Comparison of ENCODE assay signal across 12 cellular contexts in the genomic region with DNA sequence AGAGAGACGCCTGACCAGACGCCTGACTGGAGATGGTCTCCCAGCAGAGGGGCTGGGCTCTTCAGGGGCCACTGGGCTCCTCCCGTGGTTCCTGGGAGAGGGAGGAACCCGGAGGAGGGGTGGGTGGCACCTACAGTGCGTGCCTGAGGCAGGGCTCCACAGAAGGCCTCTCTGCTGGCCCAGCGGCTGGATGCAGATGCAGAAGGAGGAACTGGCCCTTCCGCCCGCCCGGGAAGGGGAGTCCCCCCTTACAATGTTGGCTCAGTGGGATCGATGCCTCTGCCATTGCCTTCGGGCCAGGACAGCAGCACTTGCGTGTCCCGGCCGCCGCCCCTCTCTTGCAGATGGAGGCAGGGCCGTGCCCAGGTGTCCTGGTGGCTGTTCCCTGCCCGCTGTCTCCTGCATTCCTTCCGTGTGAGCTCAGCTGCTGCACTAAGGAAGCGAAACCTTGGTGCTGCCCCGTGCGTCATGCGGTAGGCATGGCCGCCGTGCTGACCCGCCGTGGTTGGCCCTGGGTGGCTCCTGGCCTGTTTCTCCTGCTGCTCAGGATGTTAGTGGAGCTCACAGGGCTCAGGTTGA. TPM values are rescaled to one million over a fixed set of nuclear protein-coding genes. Genes with fewer than 3 reads are reported as not detected.
DNase-seq lines count a peak whose midpoint lies in the region; ATAC-seq, FAIRE-seq and TF ChIP-seq lines count a peak whose summit lies in the region.
"Had no signal": no experiment of that assay in that cellular context is flagged by ENCODE, and none has a peak within 500 bp of the region (broad histone marks: within the 10 kb centered on the region; RNA-seq: fewer than 3 reads in every experiment).

No MANE protein-coding gene starts in this region.

- H3K36me3 Mint-ChIP-seq in activated T-cell treated with anti-CD3 and anti-CD28 coated beads, Interleukin-2, amount 50 U/mL, for 4 hours (ENCODE audit: insufficient read depth), result no peaks in the 10 kb centered on the region

- ATAC-seq in SK-N-SH treated with all-trans-retinoic acid at 6 μM for 48 hours (peak; percentile 42), Right ventricle myocardium superior (ENCODE audit: poor library complexity) (peak; percentile 29), GM21515 (IDR thresholded peaks at IDR 0.05; ENCODE audit: unreplicated experiment) (no peak), HG03520 (IDR thresholded peaks at IDR 0.05; ENCODE audit: unreplicated experiment) (no peak)
- no peak for ATAC-seq in activated T-cell treated with anti-CD3 and anti-CD28 coated beads, Interleukin-2, amount 50 U/mL, for 4 hours
- ATAC-seq: GM23338 had no signal

- intact Hi-C loops in Right ventricle myocardium superior (cut with DNase I), result no loop called here

- TF ChIP-seq POLR2A in GM12891 (IDR thresholded peaks at IDR 0.05; ENCODE audit: low read depth, low read length), result no peak

- no peaks in the 10 kb centered on the region for H3K9me3 Mint-ChIP-seq in activated T-cell treated with anti-CD3 and anti-CD28 coated beads, Interleukin-2, amount 50 U/mL, for 4 hours
- H3K9me3 Mint-ChIP-seq: activated CD8-positive, alpha-beta T cell treated with anti-CD3 and anti-CD28 coated beads for 36 hours; GM23338 had no signal

- no peak overlapping the region for H3K4me3 Mint-ChIP-seq in activated T-cell treated with anti-CD3 and anti-CD28 coated beads, Interleukin-2, amount 50 U/mL, for 4 hours
- H3K4me3 Mint-ChIP-seq: GM23338 had no signal

- DNase-seq in GM12891 (ENCODE audit: insufficient read length, low spot score), result no peak
- DNase-seq in Right ventricle myocardium superior, result peak; percentile 75
- peak; percentile 82 for DNase-seq in renal cortical epithelial cell (ENCODE audit: low read depth)
- DNase-seq in AG08395 (ENCODE audit: low spot score), result no peak
- DNase-seq in activated T-cell treated with anti-CD3 and anti-CD28 coated beads, Interleukin-2, amount 50 U/mL, for 4 hours, result no peak
- DNase-seq: NCI-H146 had no signal

- FAIRE-seq in GM12891 (lab: Jason Lieb, UNC), result peak; percentile 83

- H3K4me1 Mint-ChIP-seq in activated T-cell treated with anti-CD3 and anti-CD28 coated beads, Interleukin-2, amount 50 U/mL, for 4 hours (ENCODE audit: low read depth), result peaks cover 7% of the 10 kb centered on the region

- H3K27me3 Mint-ChIP-seq in activated T-cell treated with anti-CD3 and anti-CD28 coated beads, Interleukin-2, amount 50 U/mL, for 4 hours (ENCODE audit: low read depth), result peaks cover 2% of the 10 kb centered on the region
- H3K27me3 Mint-ChIP-seq: activated CD8-positive, alpha-beta T cell treated with anti-CD3 and anti-CD28 coated beads for 36 hours; progenitor cell of endocrine pancreas had no signal

TF ChIP-seq in GM12891, 5 proteins besides CTCF, POLR2A, EP300 and RAD21:
- no peak for TF ChIP-seq POU2F2 (IDR thresholded peaks at IDR 0.05; ENCODE audit: low read depth, low read length)
- peak; percentile 88 for TF ChIP-seq SPI1 (IDR thresholded peaks at IDR 0.05; ENCODE audit: low read depth, low read length)
- no peak for TF ChIP-seq PAX5 (IDR thresholded peaks at IDR 0.05; ENCODE audit: insufficient read depth, low read length, severe bottlenecking)
- TF ChIP-seq TAF1 (IDR thresholded peaks at IDR 0.05; ENCODE audit: low read depth, low read length), result no peak

TF ChIP-seq in SK-N-SH treated with all-trans-retinoic acid at 6 μM for 48 hours, 23 proteins besides CTCF, POLR2A, EP300 and RAD21:
- TF ChIP-seq BACH2 (CRISPR knock-in tag; IDR thresholded peaks at IDR 0.05; ENCODE audit: borderline replicate concordance) (no peak), TCF4 (CRISPR knock-in tag; IDR thresholded peaks at IDR 0.05; ENCODE audit: borderline replicate concordance) (no peak), ZFP3 (CRISPR knock-in tag; IDR thresholded peaks at IDR 0.05) (no peak)
TF ChIP-seq in SK-N-SH treated with all-trans-retinoic acid at 6 μM for 48 hours: peak in this region for 0.

RNA-seq across cellular contexts. Expression of a gene that starts 15.1 kb away (rescaled TPM):
- 2.2 TPM for polyA plus RNA-seq in GM12891 (2012; ENCODE audit: low read depth, missing spikeins)
- total RNA-seq in Right ventricle myocardium superior, result 34.7 TPM
- total RNA-seq in renal cortical epithelial cell, result 29.2 and 55.2 TPM in 2 replicates
- 1 to 10 TPM; 4.7 to 9.2 (median 7.4) TPM for total RNA-seq in activated T-cell treated with anti-CD3 and anti-CD28 coated beads, Interleukin-2, amount 50 U/mL, for 4 hours

RNA-seq across cellular contexts. Expression of a gene that starts 58.4 kb away (rescaled TPM):
- 11.2 TPM for polyA plus RNA-seq in GM12891 (2012; ENCODE audit: low read depth, missing spikeins)
- total RNA-seq in Right ventricle myocardium superior, result 13.6 TPM
- total RNA-seq in renal cortical epithelial cell, result 9.4 and 17.5 TPM in 2 replicates
- 10 to 100 TPM; 35.7 to 42.4 (median 42.1) TPM for total RNA-seq in activated T-cell treated with anti-CD3 and anti-CD28 coated beads, Interleukin-2, amount 50 U/mL, for 4 hours

Comparison
In these comparisons a context has a peak if more than half of its experiments do, and no peak if none do; other contexts are left out.
1. DNase-seq: peak in Right ventricle myocardium superior (single experiment) and renal cortical epithelial cell (single experiment); none in GM12891 (single experiment), AG08395 (single experiment) and activated T-cell treated with anti-CD3 and anti-CD28 coated beads, Interleukin-2, amount 50 U/mL, for 4 hours (single experiment).
2. ATAC-seq: peak in SK-N-SH treated with all-trans-retinoic acid at 6 μM for 48 hours (single experiment) and Right ventricle myocardium superior (single experiment); none in GM21515 (single experiment), activated T-cell treated with anti-CD3 and anti-CD28 coated beads, Interleukin-2, amount 50 U/mL, for 4 hours (0 of 2) and HG03520 (single experiment).